ENCODE assay signal across 19 cellular contexts in the genomic region with DNA sequence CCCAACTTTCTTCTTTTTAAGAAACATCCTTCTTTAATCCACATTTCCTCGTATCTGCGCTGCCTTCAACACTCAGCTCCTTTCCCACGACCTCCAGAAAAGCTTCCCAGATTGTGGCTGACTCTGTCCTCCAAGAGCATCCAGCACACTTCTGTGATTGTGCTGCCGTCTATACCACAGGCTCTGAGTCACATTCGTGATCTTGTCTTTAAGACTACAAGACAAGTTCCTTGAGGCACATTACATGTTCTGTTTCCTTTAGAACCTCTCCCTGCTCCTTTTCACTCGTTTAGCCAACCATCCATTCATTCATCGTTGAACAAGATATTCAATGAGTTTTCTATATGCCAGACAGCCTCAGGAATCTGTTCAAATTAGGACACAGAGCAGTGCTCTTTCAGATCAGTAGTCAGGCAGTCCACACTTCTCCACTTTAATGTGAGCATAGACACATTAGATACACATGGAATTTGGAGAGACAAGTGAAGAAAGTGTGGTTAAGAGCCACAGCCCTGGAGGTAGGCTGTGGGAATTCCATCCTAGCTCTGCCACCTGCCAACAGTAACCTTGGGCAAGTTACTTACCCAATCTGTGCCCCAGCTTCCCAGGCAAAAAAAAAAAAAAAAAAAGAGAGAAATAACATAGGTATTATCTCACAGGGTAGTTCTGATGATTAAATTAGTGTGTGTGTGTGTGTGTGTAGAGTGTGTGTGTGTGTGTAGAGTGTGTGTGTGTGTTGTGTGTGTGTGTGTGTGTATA. TPM values are rescaled to one million over a fixed set of nuclear protein-coding genes. Genes with fewer than 3 reads are reported as not detected.
A peak's percentile ranks its signal among the peaks of the same experiment; 100 is the strongest.
DNase-seq lines count a peak whose midpoint lies in the region; ATAC-seq, FAIRE-seq and TF ChIP-seq lines count a peak whose summit lies in the region.
"Had no signal": no experiment of that assay in that cellular context is flagged by ENCODE, and none has a peak within 500 bp of the region (broad histone marks: within the 10 kb centered on the region; RNA-seq: fewer than 3 reads in every experiment).

No MANE protein-coding gene starts in this region.

- ATAC-seq in GM21528 (IDR thresholded peaks at IDR 0.05; ENCODE audit: low FRiP score, unreplicated experiment), result no peak
- ATAC-seq: heart left ventricle; naive thymus-derived CD4-positive, alpha-beta T cell had no signal

- CTCF ChIA-PET in CD8-positive, alpha-beta memory T cell (lab: Charles Lee), result interaction anchor here (0.9 to 5.1 kb wide), 12 partner anchors 11 to 167 kb away, joined by 3 to 54 read pairs (median 9); a partner anchor contains a TSS
- CTCF ChIA-PET in activated CD4-positive, alpha-beta memory T cell treated with anti-CD3 and anti-CD28 coated beads, Interleukin-2, amount 10 ng/mL, durations not matched to agents 7 days and 5 days (lab: Charles Lee), result interaction anchor here (0.8 to 6.0 kb wide), 24 partner anchors 10 to 167 kb away, joined by 3 to 88 read pairs (median 6); a partner anchor contains a TSS

- no peaks in the 10 kb centered on the region for H3K27me3 ChIP-seq in CD8-positive, alpha-beta memory T cell (ENCODE audit: insufficient read depth, low read length, poor library complexity, severe bottlenecking)
- H3K27me3 ChIP-seq: esophagus muscularis mucosa, heart left ventricle had no signal

- FAIRE-seq in GM12891 (lab: Jason Lieb, UNC), result no peak

- H3K36me3 Mint-ChIP-seq in CD8-positive, alpha-beta memory T cell, result peaks cover 0 to 3% (median 2%) of the 10 kb centered on the region in 3 donors
- H3K36me3 Mint-ChIP-seq in activated CD4-positive, alpha-beta memory T cell treated with anti-CD3 and anti-CD28 coated beads, Interleukin-2, amount 10 ng/mL, durations not matched to agents 7 days and 5 days (ENCODE audit: low read depth), result peaks cover 5% of the 10 kb centered on the region

- peak overlapping the region in 6 of 8 donors; percentile 1 to 86 (median 44) for H3K27ac Mint-ChIP-seq in CD8-positive, alpha-beta memory T cell
- H3K27ac Mint-ChIP-seq in activated CD4-positive, alpha-beta memory T cell treated with anti-CD3 and anti-CD28 coated beads, Interleukin-2, amount 10 ng/mL, durations not matched to agents 7 days and 5 days, result peak overlapping the region; percentile 75

- H3K4me1 Mint-ChIP-seq in CD8-positive, alpha-beta memory T cell, result peaks cover 24 to 45% (median 30%) of the 10 kb centered on the region in 3 donors
- H3K4me1 Mint-ChIP-seq in activated CD4-positive, alpha-beta memory T cell treated with anti-CD3 and anti-CD28 coated beads, Interleukin-2, amount 10 ng/mL, durations not matched to agents 7 days and 5 days, result peaks cover 38% of the 10 kb centered on the region

- no peak for TF ChIP-seq CTCF in epithelial cell of esophagus (IDR thresholded peaks at IDR 0.05; ENCODE audit: insufficient read depth, low read depth, low read length, missing control alignments)

- H3K9me3 Mint-ChIP-seq in CD8-positive, alpha-beta memory T cell, result no peaks in the 10 kb centered on the region
- no peaks in the 10 kb centered on the region for H3K9me3 Mint-ChIP-seq in activated CD4-positive, alpha-beta memory T cell treated with anti-CD3 and anti-CD28 coated beads, Interleukin-2, amount 10 ng/mL, durations not matched to agents 7 days and 5 days
- H3K9me3 Mint-ChIP-seq: naive thymus-derived CD4-positive, alpha-beta T cell had no signal

- H3K4me3 ChIP-seq in CD8-positive, alpha-beta memory T cell (ENCODE audit: low read length), result no peak overlapping the region
- H3K4me3 ChIP-seq in epithelial cell of esophagus (ENCODE audit: low read length), result no peak overlapping the region
- H3K4me3 ChIP-seq: esophagus muscularis mucosa, heart left ventricle, lung had no signal

- peaks cover 11% of the 10 kb centered on the region for H3K4me1 ChIP-seq in CD8-positive, alpha-beta memory T cell (ENCODE audit: insufficient read depth, low read length)

- no peaks in the 10 kb centered on the region for H3K9me3 ChIP-seq in CD8-positive, alpha-beta memory T cell (ENCODE audit: low read length)
- H3K9me3 ChIP-seq: esophagus muscularis mucosa, heart left ventricle had no signal

- no peak for DNase-seq in CD8-positive, alpha-beta memory T cell
- DNase-seq in ELR (ENCODE audit: low read depth), result peak; percentile 69
- no peak for DNase-seq in activated CD4-positive, alpha-beta memory T cell treated with anti-CD3 and anti-CD28 coated beads, Interleukin-2, amount 10 ng/mL, durations not matched to agents 7 days and 5 days
- DNase-seq in epithelial cell of esophagus (ENCODE audit: low read depth), result peak; percentile 59
- no peak for DNase-seq in GM12891 (ENCODE audit: insufficient read length, low spot score)
- no peak for DNase-seq in NCI-H446 (lab: John Stamatoyannopoulos, UW)
- DNase-seq: activated CD4-positive, alpha-beta T cell treated with anti-CD3 and anti-CD28 coated beads, Interleukin-2, amount 50 U/mL, for 4 hours; activated effector memory CD4-positive, alpha-beta T cell treated with Interleukin-2 at 50 U/mL for 16 hours; GOT3; heart left ventricle; naive thymus-derived CD4-positive, alpha-beta T cell; NCI-H1092; NCI-H69; stimulated activated CD4-positive, alpha-beta T cell treated with anti-CD3 and anti-CD28 coated beads, Interleukin-2, amount 100 ng/mL, for 48 hours had no signal

- no peaks in the 10 kb centered on the region for H3K36me3 ChIP-seq in CD8-positive, alpha-beta memory T cell (ENCODE audit: insufficient read depth, low read length)
- H3K36me3 ChIP-seq: esophagus muscularis mucosa, heart left ventricle had no signal

- POLR2A ChIA-PET in CD8-positive, alpha-beta memory T cell (lab: Charles Lee), result interaction anchor here (0.6 to 1.6 kb wide), 5 partner anchors 11 to 112 kb away, joined by 3 to 7 read pairs (median 4); no protein-coding TSS in a partner anchor
- POLR2A ChIA-PET in activated CD4-positive, alpha-beta memory T cell treated with anti-CD3 and anti-CD28 coated beads, Interleukin-2, amount 10 ng/mL, durations not matched to agents 7 days and 5 days (lab: Charles Lee), result interaction anchor here (0.7 to 2.2 kb wide), 6 partner anchors 11 to 167 kb away, joined by 3 to 14 read pairs (median 4); a partner anchor contains a TSS

- peaks cover 4% of the 10 kb centered on the region in 2 donors for H3K27me3 Mint-ChIP-seq in CD8-positive, alpha-beta memory T cell
- H3K27me3 Mint-ChIP-seq in activated CD4-positive, alpha-beta memory T cell treated with anti-CD3 and anti-CD28 coated beads, Interleukin-2, amount 10 ng/mL, durations not matched to agents 7 days and 5 days, result peaks cover 18% of the 10 kb centered on the region

- no peak overlapping the region for H3K4me3 Mint-ChIP-seq in CD8-positive, alpha-beta memory T cell
- no peak overlapping the region for H3K4me3 Mint-ChIP-seq in activated CD4-positive, alpha-beta memory T cell treated with anti-CD3 and anti-CD28 coated beads, Interleukin-2, amount 10 ng/mL, durations not matched to agents 7 days and 5 days

- H3K27ac ChIP-seq in CD8-positive, alpha-beta memory T cell (ENCODE audit: low read depth, low read length), result no peak overlapping the region
- H3K27ac ChIP-seq: esophagus muscularis mucosa, heart left ventricle, HL-60, parathyroid adenoma had no signal

- no peak for TF ChIP-seq POLR2A in GM12891 (IDR thresholded peaks at IDR 0.05; ENCODE audit: low read depth, low read length)

TF ChIP-seq in GM12891, 5 proteins besides CTCF, POLR2A, EP300 and RAD21:
- TF ChIP-seq POLR2AphosphoS5 (IDR thresholded peaks at IDR 0.05; ENCODE audit: low read depth, low read length) (no peak), SPI1 (IDR thresholded peaks at IDR 0.05; ENCODE audit: low read depth, low read length) (no peak), TAF1 (IDR thresholded peaks at IDR 0.05; ENCODE audit: low read depth, low read length) (no peak), POU2F2 (IDR thresholded peaks at IDR 0.05; ENCODE audit: low read depth, low read length) (no peak), PAX5 (IDR thresholded peaks at IDR 0.05; ENCODE audit: insufficient read depth, low read length, severe bottlenecking) (no peak)

RNA-seq across cellular contexts. Expression of a gene that starts 18.9 kb away (rescaled TPM):
- 1 to 10 TPM; 8.6 to 9.0 TPM for total RNA-seq in CD8-positive, alpha-beta memory T cell
- polyA plus RNA-seq in CD8-positive, alpha-beta memory T cell, result 5.5 TPM
- total RNA-seq in activated CD4-positive, alpha-beta memory T cell treated with anti-CD3 and anti-CD28 coated beads, Interleukin-2, amount 10 ng/mL, durations not matched to agents 7 days and 5 days, result 1 to 10 TPM; 4.5 to 4.8 TPM
- polyA plus RNA-seq in GM12891 (2012; ENCODE audit: low read depth, missing spikeins), result 1.9 TPM

Comparison
In these comparisons a context has a peak if more than half of its experiments do, and no peak if none do; other contexts are left out.
1. DNase-seq: peak in ELR (single experiment) and epithelial cell of esophagus (single experiment); none in CD8-positive, alpha-beta memory T cell (0 of 5), activated CD4-positive, alpha-beta memory T cell treated with anti-CD3 and anti-CD28 coated beads, Interleukin-2, amount 10 ng/mL, durations not matched to agents 7 days and 5 days (single experiment), GM12891 (single experiment) and NCI-H446 (0 of 2).